Comparison of ENCODE assay signal across 18 cellular contexts in the genomic region with DNA sequence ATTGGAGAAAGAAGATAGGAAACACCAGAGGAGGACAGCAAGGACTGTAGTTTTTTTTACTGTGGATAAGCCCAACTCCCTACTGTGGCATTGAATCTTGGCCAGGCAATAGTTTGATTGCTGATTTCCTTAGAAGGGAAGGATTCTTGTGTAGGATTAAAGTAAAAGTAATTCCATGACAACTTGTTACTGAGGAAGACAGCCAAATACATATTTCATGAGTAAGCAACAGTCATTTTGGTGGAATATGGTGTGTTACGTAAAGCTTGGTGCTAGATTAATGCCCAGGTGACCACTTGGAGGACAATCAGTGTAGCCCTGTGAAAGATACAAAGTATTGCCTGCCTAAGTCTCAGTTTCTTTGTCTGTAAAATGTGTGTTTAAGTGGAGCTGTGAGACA.
DNase-seq lines count a peak whose midpoint lies in the region; ATAC-seq lines count a peak whose summit lies in the region.
"Had no signal": no experiment of that assay in that cellular context is flagged by ENCODE, and none has a peak within 500 bp of the region (broad histone marks: within the 10 kb centered on the region; RNA-seq: fewer than 3 reads in every experiment).

No MANE protein-coding gene starts in this region.

- peaks cover 8% of the 10 kb centered on the region; the same call in 1 of the 2 replicates for H3F3A ChIP-seq in GM23248 (ENCODE audit: insufficient read depth)

- WGBS in GM23248 (ENCODE audit: low coverage in 1 of 2, low lambda C conversion rate in 2 of 2, missing lambda C conversion rate in 2 of 2), 2 experiments, result 44 to 50% methylated on average over 1 of the region's 1 CpG

- no peaks in the 10 kb centered on the region for H3K36me3 ChIP-seq in GM23248 (ENCODE audit: low read depth)
- H3K36me3 ChIP-seq: BE2C had no signal

- in situ Hi-C loops in GM23248 (cut with MboI), result loop anchor here (25.0 kb wide), 1 partner anchor 498 kb away; no protein-coding TSS in a partner anchor

- no peaks in the 10 kb centered on the region for H3K9me3 ChIP-seq in GM23248 (ENCODE audit: low read depth)
- H3K9me3 ChIP-seq: BE2C had no signal

- no peak overlapping the region for H3K27ac ChIP-seq in GM23248
- H3K27ac ChIP-seq: KMS-11, PC-9, RWPE1 had no signal

- H4K20me1 ChIP-seq in GM23248 (ENCODE audit: insufficient read depth), result no peaks in the 10 kb centered on the region

- no peak overlapping the region for H2AFZ ChIP-seq in GM23248
- H2AFZ ChIP-seq: PC-9 had no signal

- H3K79me2 ChIP-seq in GM23248 (ENCODE audit: insufficient read depth), result no peaks in the 10 kb centered on the region

- H3K9me2 ChIP-seq in GM23248 (ENCODE audit: insufficient read depth), result no peaks in the 10 kb centered on the region

- no peak overlapping the region for H3K9ac ChIP-seq in GM23248
- H3K9ac ChIP-seq: KMS-11 had no signal

- H3K27me3 ChIP-seq in GM23248 (replicated peaks; ENCODE audit: insufficient read depth), result no peaks in the 10 kb centered on the region
- H3K27me3 ChIP-seq: BE2C had no signal

- H3K4me2 ChIP-seq in GM23248 (ENCODE audit: unreplicated experiment), result no peak overlapping the region
- H3K4me2 ChIP-seq: KMS-11, PC-9 had no signal

- no peak for ATAC-seq in HG02840 (IDR thresholded peaks at IDR 0.05; ENCODE audit: low FRiP score, unreplicated experiment)

- DNase-seq in GM23248 (peak; percentile 56), astrocyte of the hippocampus (ENCODE audit: low read depth, low spot score) (peak; percentile 9), iris pigment epithelial cell (ENCODE audit: low read depth) (peak; percentile 10), SKM-1 treated with dmso at 0.1 percent for 144 hours (lab: John Stamatoyannopoulos, UW; ENCODE audit: unreplicated experiment) (no peak), OCI-M1 (lab: John Stamatoyannopoulos, UW) (no peak)
- DNase-seq in activated naive CD4-positive, alpha-beta T cell treated with anti-CD3 and anti-CD28 coated beads, Interleukin-2, amount 50 U/mL, for 16 hours, result no peak
- DNase-seq: BE2C; CD4-positive, alpha-beta T cell; H7; HFFc6; NCI-H1417 treated with DMSO at 0.1 percent for 48 hours; NCI-H2029; NCI-H526; PC-9; SIG-M5 had no signal

- peaks cover 17% of the 10 kb centered on the region for H3K4me1 ChIP-seq in GM23248 (ENCODE audit: insufficient read depth)
- H3K4me1 ChIP-seq: BE2C had no signal

- H3K4me3 ChIP-seq in GM23248, result no peak overlapping the region
- H3K4me3 ChIP-seq: PC-9 had no signal

Comparison
In these comparisons a context has a peak if more than half of its experiments do, and no peak if none do; other contexts are left out.
1. DNase-seq: peak in GM23248 (single experiment), astrocyte of the hippocampus (single experiment) and iris pigment epithelial cell (single experiment); none in SKM-1 treated with dmso at 0.1 percent for 144 hours (single experiment), activated naive CD4-positive, alpha-beta T cell treated with anti-CD3 and anti-CD28 coated beads, Interleukin-2, amount 50 U/mL, for 16 hours (single experiment) and OCI-M1 (single experiment).